ENCODE assay signal across 24 cellular contexts in the genomic region with DNA sequence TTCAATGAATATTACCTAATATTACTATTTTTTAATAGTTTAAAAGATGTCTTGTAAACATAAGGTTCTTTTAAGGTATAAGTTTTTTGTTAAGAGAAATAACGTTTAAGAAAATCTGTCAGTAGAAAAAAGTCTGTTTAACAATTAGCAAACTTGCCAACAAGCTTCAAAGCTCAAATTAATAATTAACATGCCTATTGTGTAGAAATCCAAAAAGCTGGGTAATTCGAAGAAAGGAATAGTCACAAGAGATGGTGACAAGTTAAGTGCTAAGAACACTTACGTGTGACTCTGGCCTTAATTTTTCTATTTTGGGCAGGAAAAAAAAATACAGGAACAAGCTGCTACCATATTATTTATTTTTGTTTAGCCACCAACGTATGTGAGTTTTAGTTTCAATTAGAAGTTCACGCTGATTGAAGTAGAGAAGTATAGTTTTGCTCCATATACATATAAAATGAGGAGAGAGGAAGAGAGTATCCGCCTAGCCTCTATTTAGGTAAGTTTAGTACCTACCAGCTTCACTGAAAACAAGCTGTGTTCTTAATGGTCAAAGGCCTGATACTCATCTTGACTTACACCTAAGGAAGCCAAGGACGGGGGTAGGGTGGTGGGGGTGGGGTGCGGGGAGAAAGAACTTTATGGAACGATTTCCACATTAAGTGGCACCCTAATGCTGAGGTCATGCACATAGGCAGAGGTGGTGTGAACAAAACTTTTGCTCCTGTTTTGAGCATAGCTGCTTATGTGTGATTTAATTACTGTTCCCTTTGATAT. TPM values are rescaled to one million over a fixed set of nuclear protein-coding genes. Genes with fewer than 3 reads are reported as not detected.
DNase-seq lines count a peak whose midpoint lies in the region; ATAC-seq and TF ChIP-seq lines count a peak whose summit lies in the region.
"Had no signal": no experiment of that assay in that cellular context is flagged by ENCODE, and none has a peak within 500 bp of the region (broad histone marks: within the 10 kb centered on the region; RNA-seq: fewer than 3 reads in every experiment).

No MANE protein-coding gene starts in this region.

- H3K9ac ChIP-seq in HUES48 (ENCODE audit: low read depth, low read length) (no peak overlapping the region), liver (ENCODE audit: low read depth in 1 of 2, low read length in 2 of 2) (peak overlapping the region in 1 of 2 donors; percentile 15)

- H3K27ac ChIP-seq in HUES48 (ENCODE audit: low read depth, low read length) (peak overlapping the region; percentile 42), liver (ENCODE audit: low read depth in 1 of 2, low read length in 2 of 2) (no peak overlapping the region), stomach (peak overlapping the region in 3 of 5 donors; percentile 21 to 72 (median 40))
- H3K27ac ChIP-seq: VCaP had no signal

- no peak overlapping the region for H3K4me3 Mint-ChIP-seq in chondrocyte (ENCODE audit: unreplicated experiment)
- H3K4me3 Mint-ChIP-seq: activated naive CD4-positive, alpha-beta T cell treated with anti-CD3 and anti-CD28 coated beads for 36 hours; CD4-positive, alpha-beta memory T cell; IgD-negative memory B cell; naive B cell; stimulated activated naive CD8-positive, alpha-beta T cell treated with anti-CD3 and anti-CD28 coated beads, Interleukin-15, Interleukin-2, amounts not matched to agents 100 ng/mL and 50 ng/mL, for 24 hours had no signal

- H3K36me3 ChIP-seq in HUES48 (ENCODE audit: control insufficient read depth, insufficient read depth, low read length) (peaks cover 48% of the 10 kb centered on the region), liver (ENCODE audit: control insufficient read depth in 4 of 4, insufficient read depth in 3 of 4, low read depth in 1 of 4, low read length in 3 of 4) (peaks cover 3 to 15% (median 8%) of the 10 kb centered on the region in 4 donors), stomach (peaks cover 9 to 31% (median 19%) of the 10 kb centered on the region in 4 donors)

- no peak for TF ChIP-seq POLR2A in stomach (IDR thresholded peaks at IDR 0.05)

- no peaks in the 10 kb centered on the region for H3K9me3 Mint-ChIP-seq in chondrocyte (ENCODE audit: low read depth)
- H3K9me3 Mint-ChIP-seq: activated naive CD4-positive, alpha-beta T cell treated with anti-CD3 and anti-CD28 coated beads for 36 hours; CD4-positive, alpha-beta memory T cell; IgD-negative memory B cell; naive B cell; stimulated activated naive CD8-positive, alpha-beta T cell treated with anti-CD3 and anti-CD28 coated beads, Interleukin-15, Interleukin-2, amounts not matched to agents 100 ng/mL and 50 ng/mL, for 24 hours had no signal

- no peak for TF ChIP-seq CTCF in chondrocyte (IDR thresholded peaks at IDR 0.05)
- TF ChIP-seq CTCF in liver (IDR thresholded peaks at IDR 0.05; ENCODE audit: low read depth, low read length, missing input control): no peak
- TF ChIP-seq CTCF in stomach (IDR thresholded peaks at IDR 0.05): no peak

- H3K27ac Mint-ChIP-seq in chondrocyte (ENCODE audit: unreplicated experiment): peak overlapping the region; percentile 49
- H3K27ac Mint-ChIP-seq: activated naive CD4-positive, alpha-beta T cell treated with anti-CD3 and anti-CD28 coated beads for 36 hours; CD4-positive, alpha-beta memory T cell; IgD-negative memory B cell; naive B cell; stimulated activated naive CD8-positive, alpha-beta T cell treated with anti-CD3 and anti-CD28 coated beads, Interleukin-15, Interleukin-2, amounts not matched to agents 100 ng/mL and 50 ng/mL, for 24 hours had no signal

- intact Hi-C loops in stomach (cut with DNase I; ENCODE audit: low total_unique reads): no loop called here

- WGBS in liver: 48% methylated on average over 9 of the region's 9 CpGs
- WGBS in stomach, 5 donors: 25 to 45% (median 42%) methylated on average over 9 of the region's 9 CpGs

- peak in 1 of 2 donors; percentile 24 for TF ChIP-seq RAD21 in liver (IDR thresholded peaks at IDR 0.05)

- H3K4me1 ChIP-seq in HUES48 (ENCODE audit: control insufficient read depth, insufficient read depth, low read length) (peaks cover 20% of the 10 kb centered on the region; the same call in 1 of the 2 replicates), liver (ENCODE audit: control insufficient read depth in 4 of 4, insufficient read depth in 4 of 4, low read length in 3 of 4) (peaks cover 6 to 18% (median 16%) of the 10 kb centered on the region in 4 donors), stomach (peaks cover 0 to 30% (median 14%) of the 10 kb centered on the region in 4 donors)
- H3K4me1 ChIP-seq: transverse colon had no signal

- DNase-seq in chondrocyte (ENCODE audit: low spot score): no peak
- DNase-seq in stomach: no peak
- no peak for DNase-seq in activated naive CD4-positive, alpha-beta T cell treated with Interleukin-2 at 50 U/mL for 16 hours
- no peak for DNase-seq in NCI-H1436 (lab: John Stamatoyannopoulos, UW)
- DNase-seq: activated CD4-positive, alpha-beta T cell treated with anti-CD3 and anti-CD28 coated beads for 48 hours; activated naive CD4-positive, alpha-beta T cell treated with anti-CD3 and anti-CD28 coated beads for 36 hours; activated T-cell treated with anti-CD3 and anti-CD28 coated beads, Interleukin-2, amount 50 U/mL, for 48 hours; CD4-positive, alpha-beta memory T cell; GDM1; left cardiac atrium; naive B cell; NCI-H446 treated with DMSO at 0.1 percent for 48 hours; nucleus accumbens; retina; stimulated activated CD4-positive, alpha-beta T cell treated with anti-CD3 and anti-CD28 coated beads, Interleukin-12 subunit alpha, Interleukin-12 subunit beta, amount 100 ng/mL, for 4 hours; transverse colon had no signal

- no peaks in the 10 kb centered on the region for H3K27me3 Mint-ChIP-seq in chondrocyte (ENCODE audit: low read depth)
- H3K27me3 Mint-ChIP-seq: IgD-negative memory B cell; stimulated activated naive CD8-positive, alpha-beta T cell treated with anti-CD3 and anti-CD28 coated beads, Interleukin-15, Interleukin-2, amounts not matched to agents 100 ng/mL and 50 ng/mL, for 24 hours had no signal

- TF ChIP-seq EP300 in stomach (IDR thresholded peaks at IDR 0.05): no peak

- no peak overlapping the region for H3K4me3 ChIP-seq in HUES48 (ENCODE audit: low read depth, low read length)
- no peak overlapping the region for H3K4me3 ChIP-seq in liver (ENCODE audit: low read depth in 1 of 3, low read length in 3 of 3)
- no peak overlapping the region for H3K4me3 ChIP-seq in stomach
- H3K4me3 ChIP-seq: coronary artery, transverse colon had no signal

- peaks cover 70% of the 10 kb centered on the region for H3K36me3 Mint-ChIP-seq in chondrocyte (ENCODE audit: low read depth)
- H3K36me3 Mint-ChIP-seq: CD4-positive, alpha-beta memory T cell; naive B cell had no signal

- H3K9me3 ChIP-seq in HUES48 (ENCODE audit: control insufficient read depth, insufficient read depth, low read length): no peaks in the 10 kb centered on the region
- H3K9me3 ChIP-seq in liver (ENCODE audit: control insufficient read depth in 4 of 4, low read length in 3 of 4): no peaks in the 10 kb centered on the region
- H3K9me3 ChIP-seq in stomach: no peaks in the 10 kb centered on the region
- H3K9me3 ChIP-seq: transverse colon had no signal

- peaks cover 79% of the 10 kb centered on the region for H3K4me1 Mint-ChIP-seq in chondrocyte (ENCODE audit: low read depth)
- H3K4me1 Mint-ChIP-seq: naive B cell had no signal

- H3K27me3 ChIP-seq in HUES48 (ENCODE audit: control insufficient read depth, insufficient read depth, low read length) (no peaks in the 10 kb centered on the region), liver (ENCODE audit: control insufficient read depth in 4 of 4, insufficient read depth in 4 of 4, low read length in 3 of 4) (no peaks in the 10 kb centered on the region), stomach (no peaks in the 10 kb centered on the region)
- H3K27me3 ChIP-seq: transverse colon had no signal

- ATAC-seq in GM18517 (IDR thresholded peaks at IDR 0.05; ENCODE audit: unreplicated experiment): no peak
- ATAC-seq: left cardiac atrium, Right ventricle myocardium inferior had no signal

TF ChIP-seq in liver, 16 proteins besides CTCF, POLR2A, EP300 and RAD21:
- TF ChIP-seq HNF4A (conservative IDR thresholded peaks at IDR 0.05) (peak; percentile 15 to 42), MAX (IDR thresholded peaks at IDR 0.05) (no peak)

RNA-seq across cellular contexts. Expression of gene AGBL3, which starts 43.4 kb away (rescaled TPM):
- total RNA-seq in chondrocyte (0.30 to 0.94 TPM (median 0.69 TPM) in 3 replicates), liver (1 to 10 TPM; 1.7 to 2.0 TPM), stomach (1 to 10 TPM in 2 of 5 donors, under 1 TPM in 1, not detected in 2; 0.29 to 8.4 (median 2.9) TPM)
- polyA plus RNA-seq in liver (1 to 10 TPM in 1 of 2 donors, under 1 TPM in 1; 0.67 to 3.1 TPM), stomach (1 to 10 TPM in 2 of 3 donors, under 1 TPM in 1; 0.93 to 1.4 (median 1.2) TPM)

Comparison
In these comparisons a context has a peak if more than half of its experiments do, and no peak if none do; other contexts are left out.
1. H3K27ac ChIP-seq: peak in HUES48 (single experiment) and stomach (3 of 5); none in liver (0 of 2).